ENCODE assay signal across 8 cellular contexts in the genomic region with DNA sequence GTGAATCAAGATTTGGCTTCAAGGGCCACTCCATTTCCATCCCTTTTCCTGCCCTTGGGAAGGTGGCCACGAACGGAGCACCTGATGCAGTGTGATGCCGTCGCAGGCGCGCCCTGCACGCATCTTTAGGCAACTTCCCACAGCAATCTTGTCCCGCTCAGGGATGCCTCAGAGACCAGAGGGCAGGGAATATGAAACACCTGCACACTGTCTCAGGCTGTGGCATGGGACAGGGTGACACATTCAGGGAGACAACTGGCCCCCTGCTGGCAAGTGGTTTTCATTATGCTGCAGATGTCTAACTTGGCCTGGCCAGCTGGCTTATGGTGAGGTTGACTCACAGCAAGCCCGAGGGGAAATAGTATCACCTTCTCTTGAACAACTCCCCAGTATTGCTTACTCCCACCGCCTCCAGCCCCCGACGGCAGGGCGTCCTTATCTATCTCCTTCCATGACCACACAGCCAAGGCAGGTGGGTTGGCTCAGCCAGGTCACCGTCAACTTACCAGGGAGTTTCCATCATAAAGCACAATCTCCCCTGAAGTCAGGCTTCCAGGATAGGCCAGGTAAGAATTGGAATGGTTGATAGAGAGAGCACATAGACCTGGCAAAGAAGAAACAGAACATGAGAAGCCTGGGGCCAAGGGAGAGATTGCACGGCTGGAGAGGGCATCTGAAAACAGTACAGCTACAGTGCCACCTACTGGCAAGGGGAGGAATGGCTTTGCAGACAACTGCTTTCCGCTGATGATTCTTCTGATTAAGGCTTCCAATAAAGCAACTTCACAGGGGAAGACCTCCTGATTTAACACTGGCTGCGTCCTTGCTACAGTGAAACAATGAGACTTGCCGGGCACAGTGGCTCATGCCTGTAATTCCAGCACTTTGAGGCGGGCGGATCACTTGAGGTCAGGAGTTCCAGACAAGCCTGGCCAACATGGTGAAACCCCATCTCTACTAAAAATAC. TPM values are rescaled to one million over a fixed set of nuclear protein-coding genes. Genes with fewer than 3 reads are reported as not detected.
DNase-seq lines count a peak whose midpoint lies in the region; ATAC-seq, FAIRE-seq and TF ChIP-seq lines count a peak whose summit lies in the region.

No MANE protein-coding gene starts in this region.

- no peak overlapping the region for H3K4me3 Mint-ChIP-seq in activated B cell treated with CpG ODN at 0.5 μM for 24 hours

- peak; percentile 45 for ATAC-seq in HG02884 (IDR thresholded peaks at IDR 0.05; ENCODE audit: unreplicated experiment)
- ATAC-seq in activated B cell treated with CpG ODN at 0.5 μM for 24 hours (ENCODE audit: low read depth) = peak; percentile 78
- no peak for ATAC-seq in HG03139 (IDR thresholded peaks at IDR 0.05; ENCODE audit: unreplicated experiment)

- DNase-seq in G401 (ENCODE audit: low spot score) = peak; percentile 71
- DNase-seq in NCI-H226 = peak; percentile 58
- DNase-seq in activated B cell treated with CpG ODN at 0.5 μM for 24 hours = peak; percentile 60
- peak; percentile 63 for DNase-seq in bronchial epithelial cell (ENCODE audit: low read depth)
- no peak for DNase-seq in kidney epithelial cell (ENCODE audit: low read depth)
- peak; percentile 80 for DNase-seq in stimulated activated CD4-positive, alpha-beta T cell treated with anti-CD3 and anti-CD28 coated beads, Interleukin-4, amount 100 ng/mL, for 1 hour

- peaks cover 50% of the 10 kb centered on the region for H3K4me1 Mint-ChIP-seq in activated B cell treated with CpG ODN at 0.5 μM for 24 hours

- TF ChIP-seq CTCF in activated B cell treated with CpG ODN at 0.5 μM for 24 hours (IDR thresholded peaks at IDR 0.05) (peak; percentile 61), bronchial epithelial cell (IDR thresholded peaks at IDR 0.05; ENCODE audit: insufficient read depth, low read length, severe bottlenecking) (peak; percentile 97), kidney epithelial cell (IDR thresholded peaks at IDR 0.05; ENCODE audit: insufficient read depth, low read length, poor library complexity, severe bottlenecking) (peak; percentile 95)

- CTCF ChIA-PET in activated B cell treated with CpG ODN at 0.5 μM for 24 hours (lab: Charles Lee) = interaction anchor here (0.8 to 5.7 kb wide), 16 partner anchors 8 to 263 kb away, joined by 3 to 49 read pairs (median 4); a partner anchor contains a TSS

- H3K36me3 Mint-ChIP-seq in activated B cell treated with CpG ODN at 0.5 μM for 24 hours (ENCODE audit: low read depth) = peaks cover 16% of the 10 kb centered on the region

- intact Hi-C loops in activated B cell treated with CpG ODN at 0.5 μM for 24 hours (cut with micrococcal nuclease) = loop anchor here (1.0 to 10.0 kb wide), 10 partner anchors 21 to 473 kb away; a partner anchor contains a TSS

- in situ Hi-C loops in G401 (cut with HindIII; ENCODE audit: low sequenced_read_pairs) = no loop called here

- POLR2A ChIA-PET in activated B cell treated with CpG ODN at 0.5 μM for 24 hours (lab: Charles Lee) = interaction anchor here (0.8 to 3.5 kb wide), 8 partner anchors 11 to 235 kb away, joined by 3 to 22 read pairs (median 3); a partner anchor contains a TSS

- no peaks in the 10 kb centered on the region for H3K9me3 Mint-ChIP-seq in activated B cell treated with CpG ODN at 0.5 μM for 24 hours

- no peaks in the 10 kb centered on the region for H3K27me3 Mint-ChIP-seq in activated B cell treated with CpG ODN at 0.5 μM for 24 hours

- FAIRE-seq in bronchial epithelial cell (lab: Jason Lieb, UNC) = no peak

- no peaks in the 10 kb centered on the region for H3K27me3 ChIP-seq in bronchial epithelial cell (ENCODE audit: control insufficient read depth, insufficient read depth, low read length)
- no peaks in the 10 kb centered on the region for H3K27me3 ChIP-seq in kidney epithelial cell (ENCODE audit: control insufficient read depth, insufficient read depth, low read length)

- H3K4me3 ChIP-seq in bronchial epithelial cell (ENCODE audit: low read depth, low read length) (no peak overlapping the region), kidney epithelial cell (ENCODE audit: low read depth, low read length) (no peak overlapping the region)

- peak overlapping the region; percentile 54 for H3K27ac Mint-ChIP-seq in activated B cell treated with CpG ODN at 0.5 μM for 24 hours

- H3K36me3 ChIP-seq in bronchial epithelial cell (ENCODE audit: control insufficient read depth, insufficient read depth, low read length) (peaks cover 18% of the 10 kb centered on the region), kidney epithelial cell (ENCODE audit: control insufficient read depth, insufficient read depth, low read length) (peaks cover 4% of the 10 kb centered on the region)

RNA-seq across cellular contexts. Expression of a gene that starts 21.1 kb away (rescaled TPM):
- total RNA-seq in G401 (2014; rRNA removed; shearing (Covaris generic)) = 19.4 and 35.3 TPM in 2 replicates
- total RNA-seq in activated B cell treated with CpG ODN at 0.5 μM for 24 hours (9.8 and 11.2 TPM in 2 replicates), bronchial epithelial cell (79.5 and 86.0 TPM in 2 replicates), kidney epithelial cell (49.9 and 90.6 TPM in 2 replicates)
